Comparison of ENCODE assay signal across 20 cellular contexts in genomic region chr5:83547889-83548288, GRCh38.
DNase-seq lines count a peak whose midpoint lies in the region; ATAC-seq and TF ChIP-seq lines count a peak whose summit lies in the region.
"Had no signal": no experiment of that assay in that cellular context is flagged by ENCODE, and none has a peak within 500 bp of the region (broad histone marks: within the 10 kb centered on the region; RNA-seq: fewer than 3 reads in every experiment).

No MANE protein-coding gene starts in this region.

- no peaks in the 10 kb centered on the region for H3K27me3 ChIP-seq in cardiac muscle cell
- H3K27me3 ChIP-seq in right lobe of liver = no peaks in the 10 kb centered on the region
- H3K27me3 ChIP-seq in smooth muscle cell (ENCODE audit: low read depth) = no peaks in the 10 kb centered on the region
- H3K27me3 ChIP-seq in BE2C = no peaks in the 10 kb centered on the region
- H3K27me3 ChIP-seq: BLaER1 had no signal

- H3K4me3 Mint-ChIP-seq in brain = no peak overlapping the region
- H3K4me3 Mint-ChIP-seq: CD14-positive monocyte; CD8-positive, alpha-beta T cell; IgD-negative memory B cell had no signal

- H3K4me1 ChIP-seq in cardiac muscle cell (ENCODE audit: low read depth) (no peaks in the 10 kb centered on the region), right lobe of liver (peaks cover 0 to 11% (median 0%) of the 10 kb centered on the region in 4 donors), smooth muscle cell (ENCODE audit: low read depth) (peaks cover 4% of the 10 kb centered on the region), BE2C (no peaks in the 10 kb centered on the region)
- H3K4me1 ChIP-seq: BLaER1, HAP-1 had no signal

- H2AFZ ChIP-seq in smooth muscle cell (ENCODE audit: low read depth) = no peak overlapping the region

- TF ChIP-seq POLR2A in right lobe of liver (IDR thresholded peaks at IDR 0.05) = no peak

- H3K27ac Mint-ChIP-seq in brain = peak overlapping the region in 4 of 5 experiments; percentile 30 to 82 (median 55)
- H3K27ac Mint-ChIP-seq: CD8-positive, alpha-beta T cell; IgD-negative memory B cell had no signal

- ATAC-seq in Right ventricle myocardium inferior = no peak
- peak in 3 of 4 donors; percentile 69 to 82 (median 73) for ATAC-seq in right lobe of liver
- ATAC-seq: A549; CD8-positive, alpha-beta T cell; GM12878 had no signal

- H4K20me1 ChIP-seq in smooth muscle cell (ENCODE audit: low read depth) = peaks cover 97% of the 10 kb centered on the region
- H4K20me1 ChIP-seq: BLaER1 had no signal

- H3K4me3 ChIP-seq in cardiac muscle cell (no peak overlapping the region), right lobe of liver (no peak overlapping the region), smooth muscle cell (no peak overlapping the region), BE2C (ENCODE audit: low read depth, low read length) (no peak overlapping the region)
- H3K4me3 ChIP-seq: A549, BLaER1, GM12878, HAP-1 had no signal

- no peak for DNase-seq in cardiac muscle cell (ENCODE audit: low read depth in 1 of 2, low spot score in 1 of 2)
- DNase-seq in Right ventricle myocardium inferior (ENCODE audit: missing footprints) = no peak
- no peak for DNase-seq in right lobe of liver
- no peak for DNase-seq in smooth muscle cell (lab: John Stamatoyannopoulos, UW; ENCODE audit: unreplicated experiment)
- DNase-seq in CD1c-positive myeloid dendritic cell (ENCODE audit: extremely low spot score) = no peak
- no peak for DNase-seq in BE2C
- DNase-seq in NCI-H187 (lab: John Stamatoyannopoulos, UW) = no peak
- DNase-seq: AML-193; Calu3; CD8-positive, alpha-beta T cell; DMS79 treated with DMSO at 0.1 percent for 48 hours; GF-D8 had no signal

- peaks cover 44% of the 10 kb centered on the region for H3K79me2 ChIP-seq in smooth muscle cell (ENCODE audit: low read depth)

- H3K9me3 ChIP-seq in cardiac muscle cell (ENCODE audit: low read depth) (no peaks in the 10 kb centered on the region), right lobe of liver (no peaks in the 10 kb centered on the region), smooth muscle cell (replicated peaks; ENCODE audit: low read depth) (no peaks in the 10 kb centered on the region), BE2C (no peaks in the 10 kb centered on the region)
- H3K9me3 ChIP-seq: A549, BLaER1, HAP-1 had no signal

- H3K9me3 Mint-ChIP-seq in brain = no peaks in the 10 kb centered on the region
- H3K9me3 Mint-ChIP-seq: CD14-positive monocyte; CD8-positive, alpha-beta T cell; IgD-negative memory B cell had no signal

- H3K4me1 Mint-ChIP-seq in brain = peaks cover 26% of the 10 kb centered on the region
- H3K4me1 Mint-ChIP-seq: IgD-negative memory B cell had no signal

- H3K27ac ChIP-seq in cardiac muscle cell (peak overlapping the region; percentile 3), right lobe of liver (no peak overlapping the region), smooth muscle cell (ENCODE audit: low read depth) (peak overlapping the region; percentile 63)
- H3K27ac ChIP-seq: 22Rv1, A549, BLaER1 had no signal

- H3K36me3 ChIP-seq in cardiac muscle cell (peaks cover 78% of the 10 kb centered on the region), right lobe of liver (no peaks in the 10 kb centered on the region), smooth muscle cell (ENCODE audit: low read depth) (peaks cover 23% of the 10 kb centered on the region), BE2C (no peaks in the 10 kb centered on the region)
- H3K36me3 ChIP-seq: BLaER1, HAP-1 had no signal

- peaks cover 68% of the 10 kb centered on the region for H3F3A ChIP-seq in smooth muscle cell (ENCODE audit: low read depth)

- peaks cover 69% of the 10 kb centered on the region for H3K36me3 Mint-ChIP-seq in brain
- H3K36me3 Mint-ChIP-seq: CD8-positive, alpha-beta T cell; IgD-negative memory B cell had no signal

- no peak overlapping the region for H3K4me2 ChIP-seq in smooth muscle cell
- H3K4me2 ChIP-seq: A549, BLaER1 had no signal

- intact Hi-C loops in Right ventricle myocardium inferior (cut with DNase I) (no loop called here), right lobe of liver (cut with DNase I) (no loop called here)

- H3K27me3 Mint-ChIP-seq in brain = peaks cover 3% of the 10 kb centered on the region

- WGBS in right lobe of liver (ENCODE audit: insufficient coverage, low coverage, low lambda C conversion rate, missing lambda C conversion rate) = 25% methylated on average over 1 of the region's 1 CpG
- 100% methylated on average over 1 of the region's 1 CpG for WGBS in smooth muscle cell (ENCODE audit: low lambda C conversion rate)

- H3K9ac ChIP-seq in smooth muscle cell (ENCODE audit: low read depth) = no peak overlapping the region
- H3K9ac ChIP-seq: BLaER1 had no signal

- TF ChIP-seq CTCF in cardiac muscle cell (IDR thresholded peaks at IDR 0.05; ENCODE audit: low read depth, low read length) (no peak), brain (conservative IDR thresholded peaks at IDR 0.05) (no peak), right lobe of liver (IDR thresholded peaks at IDR 0.05) (no peak), smooth muscle cell (IDR thresholded peaks at IDR 0.05; ENCODE audit: borderline replicate concordance, insufficient read depth, poor library complexity, severe bottlenecking) (no peak), BE2C (IDR thresholded peaks at IDR 0.05; ENCODE audit: low read depth, low read length) (no peak)

Comparison
In these comparisons a context has a peak if more than half of its experiments do, and no peak if none do; other contexts are left out.
1. H3K27ac ChIP-seq: peak in cardiac muscle cell (single experiment) and smooth muscle cell (single experiment); none in right lobe of liver (0 of 3).